2 cellular contexts compared by ENCODE assay signal in the genomic region with DNA sequence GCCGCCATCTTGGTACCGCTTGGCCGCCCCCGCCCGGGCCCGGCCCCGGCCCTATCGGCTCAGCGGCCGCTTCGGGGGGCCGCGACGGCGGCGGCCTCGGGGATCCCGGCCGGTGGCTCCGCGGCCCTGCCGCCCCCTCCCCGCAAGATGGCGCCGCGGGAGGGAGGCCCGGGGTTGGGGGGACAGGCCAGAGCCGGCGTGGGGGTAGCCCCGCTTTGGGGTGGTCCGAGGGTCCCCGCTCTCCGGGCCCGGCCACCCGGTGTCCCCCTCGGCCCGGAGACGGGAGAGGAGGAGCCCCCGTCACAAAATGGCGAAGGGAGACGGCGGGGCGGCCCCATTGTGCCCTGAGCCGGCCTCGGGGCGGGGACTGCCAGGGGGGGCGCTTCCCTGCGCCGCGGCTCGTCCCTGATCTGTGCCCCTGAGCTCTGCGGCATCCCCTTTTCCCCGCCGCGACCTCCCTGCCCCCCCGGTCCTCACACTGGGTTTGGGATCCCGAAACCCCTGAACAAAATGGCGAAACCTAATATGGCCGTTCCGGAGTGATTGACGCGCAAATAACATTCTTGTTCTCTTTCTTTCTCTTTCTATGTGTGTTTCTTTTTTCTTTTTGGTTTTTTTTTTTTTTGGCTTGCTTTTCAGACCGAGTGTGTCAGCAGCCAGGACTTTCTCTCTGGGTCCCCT.
TF ChIP-seq lines count a peak whose summit lies in the region.

No MANE protein-coding gene starts in this region.

TF ChIP-seq in GM23338, 12 proteins besides CTCF, POLR2A, EP300 and RAD21 (continued from another document):
- TF ChIP-seq, protein P1, sequence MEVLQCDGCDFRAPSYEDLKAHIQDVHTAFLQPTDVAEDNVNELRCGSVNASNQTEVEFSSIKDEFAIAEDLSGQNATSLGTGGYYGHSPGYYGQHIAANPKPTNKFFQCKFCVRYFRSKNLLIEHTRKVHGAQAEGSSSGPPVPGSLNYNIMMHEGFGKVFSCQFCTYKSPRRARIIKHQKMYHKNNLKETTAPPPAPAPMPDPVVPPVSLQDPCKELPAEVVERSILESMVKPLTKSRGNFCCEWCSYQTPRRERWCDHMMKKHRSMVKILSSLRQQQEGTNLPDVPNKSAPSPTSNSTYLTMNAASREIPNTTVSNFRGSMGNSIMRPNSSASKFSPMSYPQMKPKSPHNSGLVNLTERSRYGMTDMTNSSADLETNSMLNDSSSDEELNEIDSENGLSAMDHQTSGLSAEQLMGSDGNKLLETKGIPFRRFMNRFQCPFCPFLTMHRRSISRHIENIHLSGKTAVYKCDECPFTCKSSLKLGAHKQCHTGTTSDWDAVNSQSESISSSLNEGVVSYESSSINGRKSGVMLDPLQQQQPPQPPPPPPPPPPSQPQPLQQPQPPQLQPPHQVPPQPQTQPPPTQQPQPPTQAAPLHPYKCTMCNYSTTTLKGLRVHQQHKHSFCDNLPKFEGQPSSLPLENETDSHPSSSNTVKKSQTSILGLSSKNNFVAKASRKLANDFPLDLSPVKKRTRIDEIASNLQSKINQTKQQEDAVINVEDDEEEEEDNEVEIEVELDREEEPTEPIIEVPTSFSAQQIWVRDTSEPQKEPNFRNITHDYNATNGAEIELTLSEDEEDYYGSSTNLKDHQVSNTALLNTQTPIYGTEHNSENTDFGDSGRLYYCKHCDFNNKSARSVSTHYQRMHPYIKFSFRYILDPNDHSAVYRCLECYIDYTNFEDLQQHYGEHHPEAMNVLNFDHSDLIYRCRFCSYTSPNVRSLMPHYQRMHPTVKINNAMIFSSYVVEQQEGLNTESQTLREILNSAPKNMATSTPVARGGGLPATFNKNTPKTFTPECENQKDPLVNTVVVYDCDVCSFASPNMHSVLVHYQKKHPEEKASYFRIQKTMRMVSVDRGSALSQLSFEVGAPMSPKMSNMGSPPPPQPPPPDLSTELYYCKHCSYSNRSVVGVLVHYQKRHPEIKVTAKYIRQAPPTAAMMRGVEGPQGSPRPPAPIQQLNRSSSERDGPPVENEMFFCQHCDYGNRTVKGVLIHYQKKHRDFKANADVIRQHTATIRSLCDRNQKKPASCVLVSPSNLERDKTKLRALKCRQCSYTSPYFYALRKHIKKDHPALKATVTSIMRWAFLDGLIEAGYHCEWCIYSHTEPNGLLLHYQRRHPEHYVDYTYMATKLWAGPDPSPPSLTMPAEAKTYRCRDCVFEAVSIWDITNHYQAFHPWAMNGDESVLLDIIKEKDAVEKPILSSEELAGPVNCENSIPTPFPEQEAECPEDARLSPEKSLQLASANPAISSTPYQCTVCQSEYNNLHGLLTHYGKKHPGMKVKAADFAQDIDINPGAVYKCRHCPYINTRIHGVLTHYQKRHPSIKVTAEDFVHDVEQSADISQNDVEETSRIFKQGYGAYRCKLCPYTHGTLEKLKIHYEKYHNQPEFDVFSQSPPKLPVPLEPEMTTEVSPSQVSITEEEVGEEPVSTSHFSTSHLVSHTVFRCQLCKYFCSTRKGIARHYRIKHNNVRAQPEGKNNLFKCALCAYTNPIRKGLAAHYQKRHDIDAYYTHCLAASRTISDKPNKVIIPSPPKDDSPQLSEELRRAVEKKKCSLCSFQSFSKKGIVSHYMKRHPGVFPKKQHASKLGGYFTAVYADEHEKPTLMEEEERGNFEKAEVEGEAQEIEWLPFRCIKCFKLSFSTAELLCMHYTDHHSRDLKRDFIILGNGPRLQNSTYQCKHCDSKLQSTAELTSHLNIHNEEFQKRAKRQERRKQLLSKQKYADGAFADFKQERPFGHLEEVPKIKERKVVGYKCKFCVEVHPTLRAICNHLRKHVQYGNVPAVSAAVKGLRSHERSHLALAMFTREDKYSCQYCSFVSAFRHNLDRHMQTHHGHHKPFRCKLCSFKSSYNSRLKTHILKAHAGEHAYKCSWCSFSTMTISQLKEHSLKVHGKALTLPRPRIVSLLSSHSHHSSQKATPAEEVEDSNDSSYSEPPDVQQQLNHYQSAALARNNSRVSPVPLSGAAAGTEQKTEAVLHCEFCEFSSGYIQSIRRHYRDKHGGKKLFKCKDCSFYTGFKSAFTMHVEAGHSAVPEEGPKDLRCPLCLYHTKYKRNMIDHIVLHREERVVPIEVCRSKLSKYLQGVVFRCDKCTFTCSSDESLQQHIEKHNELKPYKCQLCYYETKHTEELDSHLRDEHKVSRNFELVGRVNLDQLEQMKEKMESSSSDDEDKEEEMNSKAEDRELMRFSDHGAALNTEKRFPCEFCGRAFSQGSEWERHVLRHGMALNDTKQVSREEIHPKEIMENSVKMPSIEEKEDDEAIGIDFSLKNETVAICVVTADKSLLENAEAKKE (CRISPR knock-in tag; IDR thresholded peaks at IDR 0.05): no peak
- no peak for TF ChIP-seq NANOG (IDR thresholded peaks at IDR 0.05; ENCODE audit: borderline replicate concordance)
- TF ChIP-seq ZNF331 (CRISPR knock-in tag; IDR thresholded peaks at IDR 0.05; ENCODE audit: low read depth): no peak
- TF ChIP-seq EZH2 (IDR thresholded peaks at IDR 0.05; ENCODE audit: low read depth, unreplicated experiment): no peak
- no peak; the same call in 1 of the 2 replicates for TF ChIP-seq POLR2AphosphoS5 (IDR thresholded peaks at IDR 0.05; ENCODE audit: low read depth)
- TF ChIP-seq, protein P2, sequence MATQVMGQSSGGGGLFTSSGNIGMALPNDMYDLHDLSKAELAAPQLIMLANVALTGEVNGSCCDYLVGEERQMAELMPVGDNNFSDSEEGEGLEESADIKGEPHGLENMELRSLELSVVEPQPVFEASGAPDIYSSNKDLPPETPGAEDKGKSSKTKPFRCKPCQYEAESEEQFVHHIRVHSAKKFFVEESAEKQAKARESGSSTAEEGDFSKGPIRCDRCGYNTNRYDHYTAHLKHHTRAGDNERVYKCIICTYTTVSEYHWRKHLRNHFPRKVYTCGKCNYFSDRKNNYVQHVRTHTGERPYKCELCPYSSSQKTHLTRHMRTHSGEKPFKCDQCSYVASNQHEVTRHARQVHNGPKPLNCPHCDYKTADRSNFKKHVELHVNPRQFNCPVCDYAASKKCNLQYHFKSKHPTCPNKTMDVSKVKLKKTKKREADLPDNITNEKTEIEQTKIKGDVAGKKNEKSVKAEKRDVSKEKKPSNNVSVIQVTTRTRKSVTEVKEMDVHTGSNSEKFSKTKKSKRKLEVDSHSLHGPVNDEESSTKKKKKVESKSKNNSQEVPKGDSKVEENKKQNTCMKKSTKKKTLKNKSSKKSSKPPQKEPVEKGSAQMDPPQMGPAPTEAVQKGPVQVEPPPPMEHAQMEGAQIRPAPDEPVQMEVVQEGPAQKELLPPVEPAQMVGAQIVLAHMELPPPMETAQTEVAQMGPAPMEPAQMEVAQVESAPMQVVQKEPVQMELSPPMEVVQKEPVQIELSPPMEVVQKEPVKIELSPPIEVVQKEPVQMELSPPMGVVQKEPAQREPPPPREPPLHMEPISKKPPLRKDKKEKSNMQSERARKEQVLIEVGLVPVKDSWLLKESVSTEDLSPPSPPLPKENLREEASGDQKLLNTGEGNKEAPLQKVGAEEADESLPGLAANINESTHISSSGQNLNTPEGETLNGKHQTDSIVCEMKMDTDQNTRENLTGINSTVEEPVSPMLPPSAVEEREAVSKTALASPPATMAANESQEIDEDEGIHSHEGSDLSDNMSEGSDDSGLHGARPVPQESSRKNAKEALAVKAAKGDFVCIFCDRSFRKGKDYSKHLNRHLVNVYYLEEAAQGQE (IDR thresholded peaks at IDR 0.05; ENCODE audit: unreplicated experiment): no peak
- TF ChIP-seq CREB1 (CRISPR knock-in tag; IDR thresholded peaks at IDR 0.05; ENCODE audit: low read depth): no peak
- no peak for TF ChIP-seq JUNB (IDR thresholded peaks at IDR 0.05; ENCODE audit: unreplicated experiment)
- TF ChIP-seq EZH2phosphoT487 (IDR thresholded peaks at IDR 0.05; ENCODE audit: unreplicated experiment): no peak
- no peak for TF ChIP-seq STAT1 (IDR thresholded peaks at IDR 0.05; ENCODE audit: unreplicated experiment)

TF ChIP-seq in neural cell, 6 proteins besides CTCF, POLR2A, EP300 and RAD21 (continued from another document):
- TF ChIP-seq, protein P2 (IDR thresholded peaks at IDR 0.05; ENCODE audit: borderline replicate concordance): no peak
- no peak for TF ChIP-seq SMC3 (conservative IDR thresholded peaks at IDR 0.05; ENCODE audit: poor library complexity)
- TF ChIP-seq MXI1 (conservative IDR thresholded peaks at IDR 0.05; ENCODE audit: poor library complexity, severe bottlenecking): no peak
- peak; percentile 2 for TF ChIP-seq POLR2AphosphoS5 (IDR thresholded peaks at IDR 0.05)
